1 cellular context compared by ENCODE assay signal in genomic region chr6:34241351-34242215, GRCh38.
TF ChIP-seq lines count a peak whose summit lies in the region.

No MANE protein-coding gene starts in this region.

TF ChIP-seq in GM12878, 131 proteins besides CTCF, POLR2A, EP300 and RAD21:
- TF ChIP-seq POLR2AphosphoS5 (IDR thresholded peaks at IDR 0.05; ENCODE audit: low read length), result 0 out of 2 replicates have a peak, but pooled peaks have one; percentile 30
- TF ChIP-seq GABPA (IDR thresholded peaks at IDR 0.05; ENCODE audit: low read depth), result no peak
- TF ChIP-seq CBX5 (IDR thresholded peaks at IDR 0.05; ENCODE audit: low read depth), result no peak
- 0 out of 2 replicates have a peak, but pooled peaks have one; percentile 5 for TF ChIP-seq POLR2AphosphoS2 (IDR thresholded peaks at IDR 0.05; ENCODE audit: low read depth, low read length)
- TF ChIP-seq USF2 (IDR thresholded peaks at IDR 0.05; ENCODE audit: borderline replicate concordance, low read depth, low read length), result no peak
- no peak for TF ChIP-seq TCF7 (IDR thresholded peaks at IDR 0.05; ENCODE audit: borderline replicate concordance)
- TF ChIP-seq CBFB (IDR thresholded peaks at IDR 0.05; ENCODE audit: low read depth), result no peak
- TF ChIP-seq BRCA1 (IDR thresholded peaks at IDR 0.05; ENCODE audit: low read depth, low read length), result no peak
- no peak for TF ChIP-seq FOS (IDR thresholded peaks at IDR 0.05; ENCODE audit: borderline replicate concordance, extremely low read depth, insufficient read length)
- no peak for TF ChIP-seq ZNF24 (IDR thresholded peaks at IDR 0.05)
- no peak for TF ChIP-seq IKZF1 (conservative IDR thresholded peaks at IDR 0.05)
- no peak for TF ChIP-seq ZNF217 (IDR thresholded peaks at IDR 0.05)
- TF ChIP-seq CHD1 (IDR thresholded peaks at IDR 0.05; ENCODE audit: low read depth, low read length), result no peak
